In genomic region chr15:68201879-68202261, GRCh38 we compare ENCODE assay signal across 24 cellular contexts. TPM values are rescaled to one million over a fixed set of nuclear protein-coding genes. Genes with fewer than 3 reads are reported as not detected.
DNase-seq lines count a peak whose midpoint lies in the region; ATAC-seq and TF ChIP-seq lines count a peak whose summit lies in the region.
"Had no signal": no experiment of that assay in that cellular context is flagged by ENCODE, and none has a peak within 500 bp of the region (broad histone marks: within the 10 kb centered on the region; RNA-seq: fewer than 3 reads in every experiment).

No MANE protein-coding gene starts in this region.

- H3K4me3 ChIP-seq in transverse colon: no peak overlapping the region
- H3K4me3 ChIP-seq: A549, breast epithelium, coronary artery, upper lobe of right lung had no signal

- DNase-seq in activated CD4-positive, alpha-beta T cell treated with anti-CD3 and anti-CD28 coated beads, Interleukin-2, amount 10 ng/mL, durations not matched to agents 7 days and 5 days: no peak
- DNase-seq in activated CD4-positive, alpha-beta T cell treated with anti-CD3 and anti-CD28 coated beads for 4 hours: no peak
- peak; percentile 86 for DNase-seq in NCI-H82 treated with DMSO at 0.1 percent for 48 hours (lab: John Stamatoyannopoulos, UW; ENCODE audit: unreplicated experiment)
- DNase-seq in ecto neural progenitor cell (ENCODE audit: low spot score): peak; percentile 50
- peak; percentile 3 for DNase-seq in osteocyte (ENCODE audit: extremely low spot score, unreplicated experiment)
- DNase-seq in transverse colon: no peak
- DNase-seq in activated gamma-delta T cell treated with Interleukin-2 at 50 U/mL for 16 hours: no peak
- DNase-seq: activated CD8-positive, alpha-beta memory T cell treated with anti-CD3 and anti-CD28 coated beads, Interleukin-2, amount 50 U/mL, for 4 hours; activated gamma-delta T cell; BE2C; GOT3; left colon; naive thymus-derived CD8-positive, alpha-beta T cell; NCI-H1436; SHP77; T-cell; upper lobe of right lung had no signal

- no peaks in the 10 kb centered on the region for H3K27me3 Mint-ChIP-seq in activated CD4-positive, alpha-beta T cell treated with anti-CD3 and anti-CD28 coated beads, Interleukin-2, amount 10 ng/mL, durations not matched to agents 7 days and 5 days
- no peaks in the 10 kb centered on the region for H3K27me3 Mint-ChIP-seq in osteocyte (ENCODE audit: unreplicated experiment)
- H3K27me3 Mint-ChIP-seq: IgD-negative memory B cell; memory B cell; naive thymus-derived CD8-positive, alpha-beta T cell; T-cell had no signal

- TF ChIP-seq CTCF in osteocyte (IDR thresholded peaks at IDR 0.05) (no peak), transverse colon (IDR thresholded peaks at IDR 0.05) (no peak)

- H3K27me3 ChIP-seq in transverse colon: no peaks in the 10 kb centered on the region
- H3K27me3 ChIP-seq: BE2C, breast epithelium, upper lobe of right lung had no signal

- H3K36me3 Mint-ChIP-seq in activated CD4-positive, alpha-beta T cell treated with anti-CD3 and anti-CD28 coated beads, Interleukin-2, amount 10 ng/mL, durations not matched to agents 7 days and 5 days (ENCODE audit: low read depth): peaks cover 1% of the 10 kb centered on the region
- H3K36me3 Mint-ChIP-seq in osteocyte (ENCODE audit: unreplicated experiment): peaks cover 6% of the 10 kb centered on the region
- H3K36me3 Mint-ChIP-seq: memory B cell; naive thymus-derived CD8-positive, alpha-beta T cell; T-cell had no signal

- no peak for ATAC-seq in HG03571 (IDR thresholded peaks at IDR 0.05; ENCODE audit: unreplicated experiment)
- ATAC-seq: A549; left colon; naive thymus-derived CD8-positive, alpha-beta T cell; sciatic nerve; T-cell; upper lobe of right lung had no signal

- peaks cover 12 to 66% (median 46%) of the 10 kb centered on the region in 4 donors for H3K4me1 ChIP-seq in transverse colon

- TF ChIP-seq POLR2A in transverse colon (IDR thresholded peaks at IDR 0.05): no peak

- no peak overlapping the region for H3K4me3 Mint-ChIP-seq in activated CD4-positive, alpha-beta T cell treated with anti-CD3 and anti-CD28 coated beads, Interleukin-2, amount 10 ng/mL, durations not matched to agents 7 days and 5 days
- no peak overlapping the region for H3K4me3 Mint-ChIP-seq in osteocyte (ENCODE audit: unreplicated experiment)
- H3K4me3 Mint-ChIP-seq: IgD-negative memory B cell; memory B cell; naive thymus-derived CD8-positive, alpha-beta T cell; T-cell had no signal

- in situ Hi-C loops in transverse colon (cut with MboI; ENCODE audit: low pct_ligation_motif_present in 1 of 4, low pct_unique_long_range_greater_than_20kb in 1 of 4, low sequenced_read_pairs in 3 of 4): no loop called here

- H3K9me3 Mint-ChIP-seq in activated CD4-positive, alpha-beta T cell treated with anti-CD3 and anti-CD28 coated beads, Interleukin-2, amount 10 ng/mL, durations not matched to agents 7 days and 5 days: no peaks in the 10 kb centered on the region
- no peaks in the 10 kb centered on the region for H3K9me3 Mint-ChIP-seq in osteocyte (ENCODE audit: unreplicated experiment)
- H3K9me3 Mint-ChIP-seq: IgD-negative memory B cell; memory B cell; naive thymus-derived CD8-positive, alpha-beta T cell; T-cell had no signal

- no peak overlapping the region for H3K27ac ChIP-seq in transverse colon
- H3K27ac ChIP-seq: A549, breast epithelium, coronary artery, upper lobe of right lung had no signal

- CTCF ChIA-PET in activated CD4-positive, alpha-beta T cell treated with anti-CD3 and anti-CD28 coated beads, Interleukin-2, amount 10 ng/mL, durations not matched to agents 7 days and 5 days (lab: Charles Lee): no interaction called here

- H3K36me3 ChIP-seq in transverse colon: no peaks in the 10 kb centered on the region
- H3K36me3 ChIP-seq: breast epithelium, upper lobe of right lung had no signal

- intact Hi-C loops in transverse colon (cut with DNase I; ENCODE audit: low total_unique reads): no loop called here

- peak overlapping the region; percentile 69 for H3K27ac Mint-ChIP-seq in activated CD4-positive, alpha-beta T cell treated with anti-CD3 and anti-CD28 coated beads, Interleukin-2, amount 10 ng/mL, durations not matched to agents 7 days and 5 days
- no peak overlapping the region for H3K27ac Mint-ChIP-seq in osteocyte (ENCODE audit: unreplicated experiment)
- H3K27ac Mint-ChIP-seq: memory B cell, T-cell had no signal

- peaks cover 11% of the 10 kb centered on the region for H3K4me1 Mint-ChIP-seq in activated CD4-positive, alpha-beta T cell treated with anti-CD3 and anti-CD28 coated beads, Interleukin-2, amount 10 ng/mL, durations not matched to agents 7 days and 5 days
- H3K4me1 Mint-ChIP-seq in osteocyte (ENCODE audit: unreplicated experiment): peaks cover 17% of the 10 kb centered on the region

- WGBS in transverse colon (ENCODE audit: low coverage in 1 of 2), 2 donors: 41 to 57% methylated on average over 1 to 3 of the region's 3 CpGs

- H3K9me3 ChIP-seq in transverse colon: no peaks in the 10 kb centered on the region
- H3K9me3 ChIP-seq: A549, BE2C, breast epithelium, upper lobe of right lung had no signal

- POLR2A ChIA-PET in activated CD4-positive, alpha-beta T cell treated with anti-CD3 and anti-CD28 coated beads, Interleukin-2, amount 10 ng/mL, durations not matched to agents 7 days and 5 days (lab: Charles Lee): no interaction called here

- TF ChIP-seq EP300 in transverse colon (IDR thresholded peaks at IDR 0.05; ENCODE audit: low read depth): no peak

RNA-seq across cellular contexts. Expression of gene CALML4, which starts 3.3 kb away (rescaled TPM):
- total RNA-seq in activated CD4-positive, alpha-beta T cell treated with anti-CD3 and anti-CD28 coated beads, Interleukin-2, amount 10 ng/mL, durations not matched to agents 7 days and 5 days: 10 to 100 TPM; 11.2 to 13.5 TPM
- total RNA-seq in osteocyte (1.8 and 2.0 TPM in 2 replicates), transverse colon (100 to 1,000 TPM in 1 of 4 donors, 10 to 100 TPM in 3; 56.3 to 153 (median 75.2) TPM)

RNA-seq across cellular contexts. Expression of gene CLN6, which starts 27.7 kb away (rescaled TPM):
- 10 to 100 TPM; 57.6 to 61.9 TPM for total RNA-seq in activated CD4-positive, alpha-beta T cell treated with anti-CD3 and anti-CD28 coated beads, Interleukin-2, amount 10 ng/mL, durations not matched to agents 7 days and 5 days
- total RNA-seq in osteocyte: 18.7 and 20.5 TPM in 2 replicates
- total RNA-seq in transverse colon: 10 to 100 TPM; 13.8 to 28.1 (median 18.2) TPM

Comparison
In these comparisons a context has a peak if more than half of its experiments do, and no peak if none do; other contexts are left out.
1. DNase-seq: peak in NCI-H82 treated with DMSO at 0.1 percent for 48 hours (single experiment), ecto neural progenitor cell (single experiment) and osteocyte (single experiment); none in activated CD4-positive, alpha-beta T cell treated with anti-CD3 and anti-CD28 coated beads, Interleukin-2, amount 10 ng/mL, durations not matched to agents 7 days and 5 days (single experiment), activated CD4-positive, alpha-beta T cell treated with anti-CD3 and anti-CD28 coated beads for 4 hours (0 of 2), transverse colon (single experiment) and activated gamma-delta T cell treated with Interleukin-2 at 50 U/mL for 16 hours (single experiment).